8 cellular contexts compared by ENCODE assay signal in genomic region chr6:5030596-5031136, GRCh38.
A peak's percentile ranks its signal among the peaks of the same experiment; 100 is the strongest.
DNase-seq lines count a peak whose midpoint lies in the region; ATAC-seq lines count a peak whose summit lies in the region.

No MANE protein-coding gene starts in this region.

- peak; percentile 53 for DNase-seq in SIG-M5 treated with dmso at 0.1 percent for 504 hours (lab: John Stamatoyannopoulos, UW; ENCODE audit: unreplicated experiment)
- DNase-seq in SIG-M5 (lab: John Stamatoyannopoulos, UW), result no peak
- peak; percentile 62 to 66 for DNase-seq in NCI-H187 (lab: John Stamatoyannopoulos, UW)
- peak; percentile 54 for DNase-seq in T-helper 9 cell
- DNase-seq in astrocyte of the hippocampus (ENCODE audit: low read depth, low spot score), result peak; percentile 89
- peak; percentile 94 for DNase-seq in iPS DF 6.9 (ENCODE audit: low read depth, low spot score)
- DNase-seq in stimulated activated CD4-positive, alpha-beta T cell treated with anti-CD3 and anti-CD28 coated beads, Interleukin-1b, Interleukin-23, amount 100 ng/mL, for 1 hour (ENCODE audit: low read depth in 2 of 2), result peak; percentile 16 to 46

- no peaks in the 10 kb centered on the region for H3K9me3 ChIP-seq in iPS DF 6.9 (ENCODE audit: control insufficient read depth, insufficient read depth, low read length)

- H3K27ac ChIP-seq in iPS DF 6.9 (ENCODE audit: low read length), result no peak overlapping the region

- ATAC-seq in HG02852 (IDR thresholded peaks at IDR 0.05; ENCODE audit: unreplicated experiment), result peak; percentile 83

- H3K4me1 ChIP-seq in iPS DF 6.9 (ENCODE audit: control insufficient read depth, insufficient read depth, low read length), result peaks cover 7% of the 10 kb centered on the region; the same call in 1 of the 2 replicates

- no peak overlapping the region for H3K4me3 ChIP-seq in iPS DF 6.9 (ENCODE audit: low read length)

- no CpG with 5 or more reads among the region's 13 CpGs for whole genome bisulfite sequencing in iPS DF 6.9 (ENCODE audit: insufficient coverage, insufficient read length)

- H3K27me3 ChIP-seq in iPS DF 6.9 (ENCODE audit: control insufficient read depth, insufficient read depth, low read length), result no peaks in the 10 kb centered on the region

- no peaks in the 10 kb centered on the region for H3K36me3 ChIP-seq in iPS DF 6.9 (ENCODE audit: control insufficient read depth, insufficient read depth, low read length)
